ENCODE assay signal across 8 cellular contexts in genomic region chr14:73026845-73027542, GRCh38. TPM values are rescaled to one million over a fixed set of nuclear protein-coding genes. Genes with fewer than 3 reads are reported as not detected.
DNase-seq lines count a peak whose midpoint lies in the region; ATAC-seq and TF ChIP-seq lines count a peak whose summit lies in the region.

ZFYVE1 (minus strand) TSS chr14:73027106; CDS start chr14:73024508, 2,598 bp downstream.

- no peaks in the 10 kb centered on the region for H3K9me3 ChIP-seq in gastroesophageal sphincter
- H3K9me3 ChIP-seq in neutrophil, result no peaks in the 10 kb centered on the region

- H3K4me1 ChIP-seq in gastroesophageal sphincter, result peaks cover 0 to 46% (median 8%) of the 10 kb centered on the region in 3 donors
- peaks cover 31 to 38% of the 10 kb centered on the region in 2 experiments for H3K4me1 ChIP-seq in neutrophil (ENCODE audit: control insufficient read depth in 1 of 2, insufficient read depth in 1 of 2, low read depth in 1 of 2, low read length in 1 of 2)

- CTCF ChIA-PET in activated naive CD4-positive, alpha-beta T cell treated with anti-CD3 and anti-CD28 coated beads, Interleukin-2, amount 10 ng/mL, durations not matched to agents 7 days and 5 days (lab: Charles Lee), result interaction anchor here (1.2 kb wide), 1 partner anchor 31 kb away, joined by 4 read pairs; the partner anchor contains the start of gene RBM25

- DNase-seq in GF-D8 (lab: John Stamatoyannopoulos, UW), result peak; percentile 85
- DNase-seq in HFF-Myc (ENCODE audit: extremely low read depth, low read depth), result peak; percentile 95
- DNase-seq in NAMALWA (ENCODE audit: low spot score), result peak; percentile 88
- peak; percentile 96 for DNase-seq in SK-N-DZ (ENCODE audit: low spot score)
- peak; percentile 96 for DNase-seq in activated naive CD4-positive, alpha-beta T cell treated with anti-CD3 and anti-CD28 coated beads, Interleukin-2, amount 10 ng/mL, durations not matched to agents 7 days and 5 days
- peak; percentile 80 to 99 (median 98) for DNase-seq in substantia nigra (lab: John Stamatoyannopoulos, UW)

- H3K4me3 ChIP-seq in HFF-Myc (replicated peaks; ENCODE audit: low read depth, low read length) (peak within 1 kb of the TSS; percentile 71), gastroesophageal sphincter (peak within 1 kb of the TSS; percentile 90 to 98), neutrophil (ENCODE audit: low read depth in 1 of 2, low read length in 1 of 2) (peak within 1 kb of the TSS; percentile 78 to 83)

- no peaks in the 10 kb centered on the region for H3K27me3 Mint-ChIP-seq in activated naive CD4-positive, alpha-beta T cell treated with anti-CD3 and anti-CD28 coated beads, Interleukin-2, amount 10 ng/mL, durations not matched to agents 7 days and 5 days

- peaks cover 0 to 22% of the 10 kb centered on the region in 2 donors for H3K36me3 ChIP-seq in gastroesophageal sphincter
- H3K36me3 ChIP-seq in neutrophil, result peaks cover 22% of the 10 kb centered on the region

- peak within 1 kb of the TSS; percentile 90 for H3K27ac Mint-ChIP-seq in activated naive CD4-positive, alpha-beta T cell treated with anti-CD3 and anti-CD28 coated beads, Interleukin-2, amount 10 ng/mL, durations not matched to agents 7 days and 5 days

- H3K27me3 ChIP-seq in gastroesophageal sphincter, result no peaks in the 10 kb centered on the region
- no peaks in the 10 kb centered on the region for H3K27me3 ChIP-seq in neutrophil

- peak; percentile 100 for ATAC-seq in gastroesophageal sphincter

- TF ChIP-seq POLR2A in gastroesophageal sphincter (IDR thresholded peaks at IDR 0.05), result peak; percentile 66 to 67

- no peaks in the 10 kb centered on the region for H3K9me3 Mint-ChIP-seq in activated naive CD4-positive, alpha-beta T cell treated with anti-CD3 and anti-CD28 coated beads, Interleukin-2, amount 10 ng/mL, durations not matched to agents 7 days and 5 days

- H3K4me3 Mint-ChIP-seq in activated naive CD4-positive, alpha-beta T cell treated with anti-CD3 and anti-CD28 coated beads, Interleukin-2, amount 10 ng/mL, durations not matched to agents 7 days and 5 days, result peak within 1 kb of the TSS; percentile 91

- TF ChIP-seq CTCF in HFF-Myc (IDR thresholded peaks at IDR 0.05; ENCODE audit: low read depth, low read length, missing control alignments) (no peak), gastroesophageal sphincter (IDR thresholded peaks at IDR 0.05) (peak in 1 of 4 experiments; percentile 18), neutrophil (IDR thresholded peaks at IDR 0.05) (peak; percentile 16)

- peaks cover 42% of the 10 kb centered on the region for H3K4me1 Mint-ChIP-seq in activated naive CD4-positive, alpha-beta T cell treated with anti-CD3 and anti-CD28 coated beads, Interleukin-2, amount 10 ng/mL, durations not matched to agents 7 days and 5 days

- peaks cover 27% of the 10 kb centered on the region for H3K36me3 Mint-ChIP-seq in activated naive CD4-positive, alpha-beta T cell treated with anti-CD3 and anti-CD28 coated beads, Interleukin-2, amount 10 ng/mL, durations not matched to agents 7 days and 5 days

- H3K27ac ChIP-seq in gastroesophageal sphincter (peak within 1 kb of the TSS; percentile 93 to 95 (median 94)), neutrophil (peak within 1 kb of the TSS; percentile 92), substantia nigra (ENCODE audit: low read depth, low read length, poor library complexity, severe bottlenecking) (peak within 1 kb of the TSS; percentile 86)

- no peak for TF ChIP-seq EP300 in gastroesophageal sphincter (IDR thresholded peaks at IDR 0.05)

- WGBS in gastroesophageal sphincter (ENCODE audit: low coverage in 1 of 2), 2 donors, result 0% methylated on average over 1 to 5 of the region's 42 CpGs

RNA-seq across cellular contexts. Expression of gene ZFYVE1, which starts in this region (rescaled TPM):
- polyA plus RNA-seq in SK-N-DZ (2014; cell fraction: cytosol; rRNA removed), result 4.2 and 5.0 TPM in 2 replicates
- 2.8 and 3.7 TPM in 2 replicates for polyA plus RNA-seq in SK-N-DZ (2014; cell fraction: nucleus; rRNA removed)
- 10 to 100 TPM; 16.7 to 36.7 (median 23.8) TPM for total RNA-seq in gastroesophageal sphincter

Comparison
In these comparisons a context has a peak if more than half of its experiments do, and no peak if none do; other contexts are left out.
1. Peak in every context shown above with its lines: DNase-seq, ATAC-seq, H3K4me3 ChIP-seq and H3K27ac ChIP-seq.